26 cellular contexts compared by ENCODE assay signal in genomic region chr10:101305241-101306230, GRCh38. TPM values are rescaled to one million over a fixed set of nuclear protein-coding genes. Genes with fewer than 3 reads are reported as not detected.
DNase-seq lines count a peak whose midpoint lies in the region; ATAC-seq and TF ChIP-seq lines count a peak whose summit lies in the region.
"Had no signal": no experiment of that assay in that cellular context is flagged by ENCODE, and none has a peak within 500 bp of the region (broad histone marks: within the 10 kb centered on the region; RNA-seq: fewer than 3 reads in every experiment).

No MANE protein-coding gene starts in this region.

- H3K4me3 ChIP-seq in choroid plexus epithelial cell (ENCODE audit: low read depth, low read length) (no peak overlapping the region), spleen (no peak overlapping the region), upper lobe of right lung (no peak overlapping the region)
- H3K4me3 ChIP-seq: gastrocnemius medialis, right atrium auricular region, SJSA1, transverse colon had no signal

- H3K4me1 ChIP-seq in spleen (peaks cover 0 to 3% (median 1%) of the 10 kb centered on the region in 6 donors), upper lobe of right lung (no peaks in the 10 kb centered on the region)
- H3K4me1 ChIP-seq: gastrocnemius medialis, parathyroid adenoma, SJSA1 had no signal

- intact Hi-C loops in spleen (cut with DNase I; ENCODE audit: low total_unique reads) = no loop called here
- intact Hi-C loops in upper lobe of right lung (cut with DNase I) = no loop called here

- TF ChIP-seq CTCF in choroid plexus epithelial cell (conservative IDR thresholded peaks at IDR 0.05; ENCODE audit: low read depth, low read length) = no peak
- no peak for TF ChIP-seq CTCF in spleen (IDR thresholded peaks at IDR 0.05 in 8 of 11, conservative IDR thresholded peaks at IDR 0.05 in 3 of 11)
- no peak for TF ChIP-seq CTCF in upper lobe of right lung (IDR thresholded peaks at IDR 0.05)

- DNase-seq in NCI-H82 (lab: John Stamatoyannopoulos, UW) = peak; percentile 80
- peak; percentile 15 for DNase-seq in choroid plexus epithelial cell (ENCODE audit: low read depth)
- peak; percentile 15 for DNase-seq in mucosa of gallbladder (ENCODE audit: low spot score)
- DNase-seq in spleen = peak; percentile 41
- DNase-seq in stimulated activated naive CD4-positive, alpha-beta T cell treated with Interleukin-2 at 50 U/mL for 16 hours (lab: John Stamatoyannopoulos, UW) = no peak
- no peak for DNase-seq in DMS153 treated with DMSO at 0.1 percent for 48 hours (lab: John Stamatoyannopoulos, UW; ENCODE audit: unreplicated experiment)
- no peak for DNase-seq in upper lobe of right lung
- DNase-seq: activated B cell treated with CpG ODN at 0.5 μM for 24 hours; activated CD4-positive, alpha-beta T cell treated with anti-CD3 and anti-CD28 coated beads, Interleukin-2, amount 50 U/mL, for 1 hour; activated effector memory CD4-positive, alpha-beta T cell treated with Interleukin-2 at 50 U/mL for 16 hours; activated T-cell treated with anti-CD3 and anti-CD28 coated beads, Interleukin-2, amount 50 U/mL, for 1 hour; CD8-positive, alpha-beta memory T cell; DMS 273 treated with DMSO at 0.1 percent for 48 hours; gastrocnemius medialis; MV-4-11; NCI-H1436 treated with DMSO at 0.1 percent for 48 hours; NCI-H2081 treated with DMSO at 0.1 percent for 48 hours; NCI-H345; stimulated activated CD4-positive, alpha-beta T cell treated with anti-CD3 and anti-CD28 coated beads, Interleukin-12 subunit alpha, Interleukin-12 subunit beta, amount 100 ng/mL, for 4 hours; stimulated activated CD4-positive, alpha-beta T cell treated with anti-CD3 and anti-CD28 coated beads, Interleukin-4, amount 100 ng/mL, for 1 hour; T1000; transverse colon had no signal

- H3K27ac ChIP-seq in spleen (no peak overlapping the region), upper lobe of right lung (no peak overlapping the region)
- H3K27ac ChIP-seq: gastrocnemius medialis, parathyroid adenoma, right atrium auricular region, SJSA1, transverse colon had no signal

- H3K27me3 ChIP-seq in spleen (replicated peaks in 1 of 7) = peaks cover 0 to 88% (median 16%) of the 10 kb centered on the region in 7 donors
- peaks cover 31% of the 10 kb centered on the region for H3K27me3 ChIP-seq in upper lobe of right lung
- H3K27me3 ChIP-seq: right atrium auricular region had no signal

- H3K36me3 ChIP-seq in spleen (no peaks in the 10 kb centered on the region), upper lobe of right lung (no peaks in the 10 kb centered on the region)
- H3K36me3 ChIP-seq: gastrocnemius medialis, right atrium auricular region, SJSA1, transverse colon had no signal

- ATAC-seq in GM21447 (IDR thresholded peaks at IDR 0.05; ENCODE audit: unreplicated experiment) (no peak), upper lobe of right lung (no peak)
- ATAC-seq: gastrocnemius medialis had no signal

- TF ChIP-seq POLR2A in spleen (IDR thresholded peaks at IDR 0.05) = no peak

- WGBS in spleen, 5 donors = 62 to 74% (median 72%) methylated on average over 17 of the region's 17 CpGs

- H3K9me3 ChIP-seq in spleen (no peaks in the 10 kb centered on the region), upper lobe of right lung (no peaks in the 10 kb centered on the region)
- H3K9me3 ChIP-seq: gastrocnemius medialis, right atrium auricular region, SJSA1, transverse colon had no signal

RNA-seq across cellular contexts. Expression of gene BTRC, which starts 48.4 kb away (rescaled TPM):
- 31.0 TPM for total RNA-seq in mucosa of gallbladder
- 10 to 100 TPM; 16.9 to 23.9 (median 21.7) TPM for total RNA-seq in spleen
- 1 to 10 TPM; 2.7 to 5.3 (median 3.0) TPM for polyA plus RNA-seq in spleen
- 18.2 TPM for total RNA-seq in upper lobe of right lung

Comparison
In these comparisons a context has a peak if more than half of its experiments do, and no peak if none do; other contexts are left out.
1. DNase-seq: peak in NCI-H82 (single experiment), choroid plexus epithelial cell (single experiment), mucosa of gallbladder (single experiment) and spleen (single experiment); none in stimulated activated naive CD4-positive, alpha-beta T cell treated with Interleukin-2 at 50 U/mL for 16 hours (single experiment), DMS153 treated with DMSO at 0.1 percent for 48 hours (single experiment) and upper lobe of right lung (single experiment).